ENCODE assay signal across 9 cellular contexts in genomic region chr22:24107668-24108067, GRCh38.
DNase-seq lines count a peak whose midpoint lies in the region; ATAC-seq and TF ChIP-seq lines count a peak whose summit lies in the region.
"Had no signal": no experiment of that assay in that cellular context is flagged by ENCODE, and none has a peak within 500 bp of the region (broad histone marks: within the 10 kb centered on the region; RNA-seq: fewer than 3 reads in every experiment).

No MANE protein-coding gene starts in this region.

- no peaks in the 10 kb centered on the region for H3K27me3 ChIP-seq in prostate gland (replicated peaks; ENCODE audit: insufficient read depth)

- TF ChIP-seq CTCF in prostate gland (IDR thresholded peaks at IDR 0.05) (peak in 2 of 4 experiments; percentile 32 to 33), CD14-positive monocyte (IDR thresholded peaks at IDR 0.05) (no peak)

- H3K9me3 Mint-ChIP-seq in activated T-helper 1 cell treated with anti-CD3 and anti-CD28 coated beads, Interleukin-12 subunit alpha, Interleukin-12 subunit beta, Interleukin-2, Interleukin-4 antibody, amounts not matched to agents 30 ng/mL and 10 ng/mL and 1 ng/mL, durations not matched to agents 14 hours and 24 hours and 36 hours = peaks cover 6% of the 10 kb centered on the region
- H3K9me3 Mint-ChIP-seq in CD14-positive monocyte = peaks cover 0 to 6% (median 0%) of the 10 kb centered on the region in 7 donors

- H3K4me3 ChIP-seq in prostate gland = no peak overlapping the region

- no peaks in the 10 kb centered on the region for H3K27me3 Mint-ChIP-seq in activated T-helper 1 cell treated with anti-CD3 and anti-CD28 coated beads, Interleukin-12 subunit alpha, Interleukin-12 subunit beta, Interleukin-2, Interleukin-4 antibody, amounts not matched to agents 30 ng/mL and 10 ng/mL and 1 ng/mL, durations not matched to agents 14 hours and 24 hours and 36 hours (ENCODE audit: insufficient read depth)
- peaks cover 0 to 1% (median 0%) of the 10 kb centered on the region in 3 donors for H3K27me3 Mint-ChIP-seq in CD14-positive monocyte (ENCODE audit: low read depth in 3 of 3)

- H3K9me3 ChIP-seq in prostate gland = no peaks in the 10 kb centered on the region

- peak; percentile 82 for DNase-seq in EH (ENCODE audit: low read depth)
- no peak for DNase-seq in activated T-helper 1 cell treated with anti-CD3 and anti-CD28 coated beads, Interleukin-12 subunit alpha, Interleukin-12 subunit beta, Interleukin-2, Interleukin-4 antibody, amounts not matched to agents 30 ng/mL and 10 ng/mL and 1 ng/mL, durations not matched to agents 14 hours and 24 hours and 36 hours (ENCODE audit: low spot score)
- DNase-seq in globus pallidus (ENCODE audit: low spot score) = peak; percentile 55
- peak; percentile 85 for DNase-seq in prostate gland (ENCODE audit: low spot score)
- DNase-seq in NCI-H345 (lab: John Stamatoyannopoulos, UW) = no peak
- DNase-seq in CD14-positive monocyte (ENCODE audit: low spot score) = no peak
- no peak for DNase-seq in OCI-M1 (lab: John Stamatoyannopoulos, UW)
- DNase-seq: SHP77 had no signal

- H3K4me1 Mint-ChIP-seq in activated T-helper 1 cell treated with anti-CD3 and anti-CD28 coated beads, Interleukin-12 subunit alpha, Interleukin-12 subunit beta, Interleukin-2, Interleukin-4 antibody, amounts not matched to agents 30 ng/mL and 10 ng/mL and 1 ng/mL, durations not matched to agents 14 hours and 24 hours and 36 hours (ENCODE audit: low read depth) = peaks cover 42% of the 10 kb centered on the region
- H3K4me1 Mint-ChIP-seq in CD14-positive monocyte = no peaks in the 10 kb centered on the region

- H3K36me3 ChIP-seq in prostate gland = no peaks in the 10 kb centered on the region

- WGBS in prostate gland = 26% methylated on average over 7 of the region's 7 CpGs

- H3K4me3 Mint-ChIP-seq in activated T-helper 1 cell treated with anti-CD3 and anti-CD28 coated beads, Interleukin-12 subunit alpha, Interleukin-12 subunit beta, Interleukin-2, Interleukin-4 antibody, amounts not matched to agents 30 ng/mL and 10 ng/mL and 1 ng/mL, durations not matched to agents 14 hours and 24 hours and 36 hours = no peak overlapping the region
- H3K4me3 Mint-ChIP-seq in CD14-positive monocyte = no peak overlapping the region

- no peak for TF ChIP-seq POLR2A in prostate gland (IDR thresholded peaks at IDR 0.05)

- no peak for ATAC-seq in GM18502 (IDR thresholded peaks at IDR 0.05; ENCODE audit: poor library complexity, unreplicated experiment)

- H3K27ac ChIP-seq in prostate gland = peak overlapping the region in 1 of 2 donors; percentile 48

- no peaks in the 10 kb centered on the region for H3K4me1 ChIP-seq in prostate gland (replicated peaks)

- intact Hi-C loops in activated T-helper 1 cell treated with anti-CD3 and anti-CD28 coated beads, Interleukin-12 subunit alpha, Interleukin-12 subunit beta, Interleukin-2, Interleukin-4 antibody, amounts not matched to agents 30 ng/mL and 10 ng/mL and 1 ng/mL, durations not matched to agents 14 hours and 24 hours and 36 hours (cut with micrococcal nuclease) = loop anchor here (2.0 to 5.0 kb wide), 3 partner anchors 49 to 95 kb away; partner anchors contain the start of gene CABIN1
- intact Hi-C loops in prostate gland (cut with DNase I) = loop anchor here (5.0 kb wide), 3 partner anchors 35 to 70 kb away; no protein-coding TSS in a partner anchor
- intact Hi-C loops in CD14-positive monocyte (cut with micrococcal nuclease) = loop anchor here in 1 of 2 donors (5.0 kb wide), 1 partner anchor 50 kb away; no protein-coding TSS in a partner anchor

- H3K27ac Mint-ChIP-seq in activated T-helper 1 cell treated with anti-CD3 and anti-CD28 coated beads, Interleukin-12 subunit alpha, Interleukin-12 subunit beta, Interleukin-2, Interleukin-4 antibody, amounts not matched to agents 30 ng/mL and 10 ng/mL and 1 ng/mL, durations not matched to agents 14 hours and 24 hours and 36 hours = peak overlapping the region; percentile 40
- H3K27ac Mint-ChIP-seq in CD14-positive monocyte = peak overlapping the region in 2 of 7 donors; percentile 7 to 13

- peaks cover 38% of the 10 kb centered on the region for H3K36me3 Mint-ChIP-seq in activated T-helper 1 cell treated with anti-CD3 and anti-CD28 coated beads, Interleukin-12 subunit alpha, Interleukin-12 subunit beta, Interleukin-2, Interleukin-4 antibody, amounts not matched to agents 30 ng/mL and 10 ng/mL and 1 ng/mL, durations not matched to agents 14 hours and 24 hours and 36 hours (ENCODE audit: low read depth)
- H3K36me3 Mint-ChIP-seq in CD14-positive monocyte = peaks cover 36 to 55% of the 10 kb centered on the region in 2 donors

Comparison
In these comparisons a context has a peak if more than half of its experiments do, and no peak if none do; other contexts are left out.
1. DNase-seq: peak in EH (single experiment), globus pallidus (single experiment) and prostate gland (single experiment); none in activated T-helper 1 cell treated with anti-CD3 and anti-CD28 coated beads, Interleukin-12 subunit alpha, Interleukin-12 subunit beta, Interleukin-2, Interleukin-4 antibody, amounts not matched to agents 30 ng/mL and 10 ng/mL and 1 ng/mL, durations not matched to agents 14 hours and 24 hours and 36 hours (single experiment), NCI-H345 (single experiment), CD14-positive monocyte (single experiment) and OCI-M1 (single experiment).